Comparison of ENCODE assay signal across 17 cellular contexts in the genomic region with DNA sequence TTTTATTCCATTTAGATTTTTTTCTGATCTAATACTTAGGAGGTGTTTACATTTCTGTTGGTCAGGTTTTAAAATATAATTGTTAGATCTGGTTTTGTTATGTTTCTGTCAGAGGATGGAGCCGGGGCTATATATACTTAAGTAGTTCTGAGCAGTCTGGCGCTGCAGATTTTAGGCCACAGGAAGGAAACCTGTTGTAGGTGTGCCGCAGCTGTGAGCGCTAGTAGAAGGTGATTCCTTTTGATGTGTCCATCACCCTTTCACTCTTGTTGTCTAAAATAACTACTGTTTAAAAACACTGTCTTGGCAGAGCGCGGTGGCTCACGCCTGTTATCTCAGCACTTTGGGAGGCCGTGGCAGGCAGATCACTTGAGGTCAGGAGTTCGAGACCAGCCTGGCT. TPM values are rescaled to one million over a fixed set of nuclear protein-coding genes. Genes with fewer than 3 reads are reported as not detected.
DNase-seq lines count a peak whose midpoint lies in the region; ATAC-seq, FAIRE-seq and TF ChIP-seq lines count a peak whose summit lies in the region.
"Had no signal": no experiment of that assay in that cellular context is flagged by ENCODE, and none has a peak within 500 bp of the region (broad histone marks: within the 10 kb centered on the region; RNA-seq: fewer than 3 reads in every experiment).

No MANE protein-coding gene starts in this region.

- no peak overlapping the region for H2BK120ac ChIP-seq in H9 (ENCODE audit: low read depth, low read length, poor library complexity, severe bottlenecking)

- no peak overlapping the region for H3K14ac ChIP-seq in H9 (ENCODE audit: insufficient read depth, low read length)

- H3K9me3 ChIP-seq in H9 (ENCODE audit: control insufficient read depth, low read depth, low read length), result no peaks in the 10 kb centered on the region
- H3K9me3 ChIP-seq: BLaER1 had no signal

- no peaks in the 10 kb centered on the region for H3K4me1 ChIP-seq in H9 (ENCODE audit: insufficient read depth, low read length)

- no peak overlapping the region for H2BK12ac ChIP-seq in H9 (ENCODE audit: insufficient read length, low read depth, low read length)

- POLR2A ChIA-PET in activated CD4-positive, alpha-beta memory T cell treated with anti-CD3 and anti-CD28 coated beads for 36 hours (lab: Charles Lee), result no interaction called here

- H3K36me3 Mint-ChIP-seq in activated T-cell treated with anti-CD3 and anti-CD28 coated beads, Interleukin-2, amount 50 U/mL, for 24 hours (ENCODE audit: low read depth), result peaks cover 40% of the 10 kb centered on the region
- H3K36me3 Mint-ChIP-seq in H9 (ENCODE audit: insufficient read depth in 1 of 3, low read depth in 3 of 3), result peaks cover 19 to 23% (median 22%) of the 10 kb centered on the region in 3 experiments
- H3K36me3 Mint-ChIP-seq in activated T-helper 17 cell treated with anti-CD3 and anti-CD28 coated beads, Interleukin-2, amount 50 U/mL, for 72 hours (ENCODE audit: low read depth), result peaks cover 34% of the 10 kb centered on the region
- H3K36me3 Mint-ChIP-seq in natural killer cell treated with Interleukin-12 subunit alpha and Interleukin-12 subunit beta and Interleukin-15 and Interleukin-18, amount 100 ng/mL, for 72 hours, result peaks cover 4% of the 10 kb centered on the region
- H3K36me3 Mint-ChIP-seq in activated CD4-positive, alpha-beta memory T cell treated with anti-CD3 and anti-CD28 coated beads for 36 hours, result peaks cover 15% of the 10 kb centered on the region

- no peak overlapping the region for H4K8ac ChIP-seq in H9 (replicated peaks; ENCODE audit: insufficient read length, low read depth, low read length)

- no peak overlapping the region for H3K4me3 Mint-ChIP-seq in activated T-cell treated with anti-CD3 and anti-CD28 coated beads, Interleukin-2, amount 50 U/mL, for 24 hours
- no peak overlapping the region for H3K4me3 Mint-ChIP-seq in H9
- H3K4me3 Mint-ChIP-seq in activated T-helper 17 cell treated with anti-CD3 and anti-CD28 coated beads, Interleukin-2, amount 50 U/mL, for 72 hours, result no peak overlapping the region
- H3K4me3 Mint-ChIP-seq in natural killer cell treated with Interleukin-12 subunit alpha and Interleukin-12 subunit beta and Interleukin-15 and Interleukin-18, amount 100 ng/mL, for 72 hours, result peak overlapping the region; percentile 7
- H3K4me3 Mint-ChIP-seq in activated CD4-positive, alpha-beta memory T cell treated with anti-CD3 and anti-CD28 coated beads for 36 hours, result no peak overlapping the region

- no peak for FAIRE-seq in frontal cortex (lab: Jason Lieb, UNC)
- FAIRE-seq: RCC 7860 had no signal

- H2AK5ac ChIP-seq in H9 (ENCODE audit: insufficient read length, low read length), result no peak overlapping the region

- WGBS in H9 (ENCODE audit: extremely low coverage, insufficient read length, low lambda C conversion rate), result no CpG with 5 or more reads among the region's 9 CpGs

- H3K79me1 ChIP-seq in H9 (ENCODE audit: insufficient read depth, low read depth, low read length, poor library complexity, severe bottlenecking), result peaks cover 6% of the 10 kb centered on the region

- no peak overlapping the region for H2AFZ ChIP-seq in H9 (ENCODE audit: low read length)

- no peak for ATAC-seq in activated T-helper 17 cell treated with anti-CD3 and anti-CD28 coated beads, Interleukin-2, amount 50 U/mL, for 72 hours (replicated peaks)
- ATAC-seq in natural killer cell treated with Interleukin-12 subunit alpha and Interleukin-12 subunit beta and Interleukin-15 and Interleukin-18, amount 100 ng/mL, for 72 hours, result peak in 1 of 2 donors; percentile 20
- no peak for ATAC-seq in GM18519 (IDR thresholded peaks at IDR 0.05; ENCODE audit: low FRiP score, unreplicated experiment)

- H3K27me3 ChIP-seq in H9 (ENCODE audit: insufficient read depth, low read length), result no peaks in the 10 kb centered on the region
- H3K27me3 ChIP-seq: BLaER1 had no signal

- no peaks in the 10 kb centered on the region for H3K23me2 ChIP-seq in H9 (ENCODE audit: insufficient read length, low read depth, low read length, poor library complexity, severe bottlenecking)

- CTCF ChIA-PET in activated CD4-positive, alpha-beta memory T cell treated with anti-CD3 and anti-CD28 coated beads for 36 hours (lab: Charles Lee), result no interaction called here

- H2BK5ac ChIP-seq in H9 (ENCODE audit: insufficient read length, low read length), result no peak overlapping the region

- H3T11ph ChIP-seq in H9 (ENCODE audit: low read length), result no peak overlapping the region

- no peak overlapping the region for H2BK20ac ChIP-seq in H9 (ENCODE audit: low read depth, low read length, poor library complexity, severe bottlenecking)

- H3K23ac ChIP-seq in H9 (ENCODE audit: insufficient read length, low read depth, low read length), result no peak overlapping the region

- peaks cover 33% of the 10 kb centered on the region for H3K4me1 Mint-ChIP-seq in activated T-cell treated with anti-CD3 and anti-CD28 coated beads, Interleukin-2, amount 50 U/mL, for 24 hours (ENCODE audit: low read depth)
- no peaks in the 10 kb centered on the region for H3K4me1 Mint-ChIP-seq in H9
- H3K4me1 Mint-ChIP-seq in activated T-helper 17 cell treated with anti-CD3 and anti-CD28 coated beads, Interleukin-2, amount 50 U/mL, for 72 hours, result peaks cover 13% of the 10 kb centered on the region
- H3K4me1 Mint-ChIP-seq in natural killer cell treated with Interleukin-12 subunit alpha and Interleukin-12 subunit beta and Interleukin-15 and Interleukin-18, amount 100 ng/mL, for 72 hours (ENCODE audit: low read depth in 2 of 2), result peaks cover 38 to 40% of the 10 kb centered on the region in 2 donors
- H3K4me1 Mint-ChIP-seq in activated CD4-positive, alpha-beta memory T cell treated with anti-CD3 and anti-CD28 coated beads for 36 hours (ENCODE audit: low read depth), result peaks cover 21% of the 10 kb centered on the region

- TF ChIP-seq CTCF in H9 (conservative IDR thresholded peaks at IDR 0.05), result no peak

- no peak overlapping the region for H3K27ac ChIP-seq in H9 (ENCODE audit: insufficient read length, low read depth, low read length)
- H3K27ac ChIP-seq: BLaER1 had no signal

- no peak overlapping the region for H3K4me2 ChIP-seq in H9 (ENCODE audit: insufficient read depth, insufficient read length, low read length)
- H3K4me2 ChIP-seq: BLaER1 had no signal

- no peak overlapping the region for H4K91ac ChIP-seq in H9 (ENCODE audit: insufficient read length, low read depth, low read length)

- intact Hi-C loops in activated CD4-positive, alpha-beta memory T cell treated with anti-CD3 and anti-CD28 coated beads for 36 hours (cut with micrococcal nuclease), result no loop called here

- no peak overlapping the region for H3K9ac ChIP-seq in H9 (ENCODE audit: extremely low read depth, insufficient read length, low read length)
- H3K9ac ChIP-seq: BLaER1 had no signal

- H4K20me1 ChIP-seq in H9 (ENCODE audit: control insufficient read depth, insufficient read depth, insufficient read length), result no peaks in the 10 kb centered on the region

- no peak overlapping the region for H3K4ac ChIP-seq in H9 (ENCODE audit: low read depth, low read length)

- no peak overlapping the region for H4K5ac ChIP-seq in H9 (ENCODE audit: insufficient read length, low read depth, low read length)

- no peak overlapping the region for H2BK15ac ChIP-seq in H9 (ENCODE audit: low read depth, low read length)

- no peak overlapping the region for H3K18ac ChIP-seq in H9 (ENCODE audit: insufficient read length, low read depth, low read length)

- H3K9me3 Mint-ChIP-seq in activated T-cell treated with anti-CD3 and anti-CD28 coated beads, Interleukin-2, amount 50 U/mL, for 24 hours, result no peaks in the 10 kb centered on the region
- H3K9me3 Mint-ChIP-seq in H9, result peaks cover 9% of the 10 kb centered on the region in 2 experiments
- H3K9me3 Mint-ChIP-seq in activated T-helper 17 cell treated with anti-CD3 and anti-CD28 coated beads, Interleukin-2, amount 50 U/mL, for 72 hours, result no peaks in the 10 kb centered on the region
- H3K9me3 Mint-ChIP-seq in natural killer cell treated with Interleukin-12 subunit alpha and Interleukin-12 subunit beta and Interleukin-15 and Interleukin-18, amount 100 ng/mL, for 72 hours, result no peaks in the 10 kb centered on the region
- H3K9me3 Mint-ChIP-seq in activated CD4-positive, alpha-beta memory T cell treated with anti-CD3 and anti-CD28 coated beads for 36 hours, result no peaks in the 10 kb centered on the region

- no peak overlapping the region for H3K56ac ChIP-seq in H9 (ENCODE audit: insufficient read length, low read depth, low read length)

- peak overlapping the region; percentile 20 for H3K27ac Mint-ChIP-seq in activated T-cell treated with anti-CD3 and anti-CD28 coated beads, Interleukin-2, amount 50 U/mL, for 24 hours
- peak overlapping the region in 2 of 3 experiments; percentile 19 to 55; a peak in 3 of 7 replicates for H3K27ac Mint-ChIP-seq in H9
- peak overlapping the region; percentile 31 for H3K27ac Mint-ChIP-seq in activated T-helper 17 cell treated with anti-CD3 and anti-CD28 coated beads, Interleukin-2, amount 50 U/mL, for 72 hours
- H3K27ac Mint-ChIP-seq in natural killer cell treated with Interleukin-12 subunit alpha and Interleukin-12 subunit beta and Interleukin-15 and Interleukin-18, amount 100 ng/mL, for 72 hours, result peak overlapping the region; percentile 42 to 63
- H3K27ac Mint-ChIP-seq in activated CD4-positive, alpha-beta memory T cell treated with anti-CD3 and anti-CD28 coated beads for 36 hours, result no peak overlapping the region

- H3K27me3 Mint-ChIP-seq in activated T-cell treated with anti-CD3 and anti-CD28 coated beads, Interleukin-2, amount 50 U/mL, for 24 hours, result no peaks in the 10 kb centered on the region
- H3K27me3 Mint-ChIP-seq in H9 (ENCODE audit: low read depth), result no peaks in the 10 kb centered on the region; the same call in 1 of the 2 replicates
- no peaks in the 10 kb centered on the region for H3K27me3 Mint-ChIP-seq in activated T-helper 17 cell treated with anti-CD3 and anti-CD28 coated beads, Interleukin-2, amount 50 U/mL, for 72 hours
- H3K27me3 Mint-ChIP-seq in natural killer cell treated with Interleukin-12 subunit alpha and Interleukin-12 subunit beta and Interleukin-15 and Interleukin-18, amount 100 ng/mL, for 72 hours, result no peaks in the 10 kb centered on the region
- no peaks in the 10 kb centered on the region for H3K27me3 Mint-ChIP-seq in activated CD4-positive, alpha-beta memory T cell treated with anti-CD3 and anti-CD28 coated beads for 36 hours

- H3K79me2 ChIP-seq in H9 (ENCODE audit: insufficient read depth, low read length), result no peaks in the 10 kb centered on the region

- DNase-seq in activated T-cell treated with anti-CD3 and anti-CD28 coated beads, Interleukin-2, amount 50 U/mL, for 24 hours, result no peak
- DNase-seq in activated T-cell treated with anti-CD3 and anti-CD28 coated beads, Interleukin-2, amount 50 U/mL, for 48 hours, result no peak
- DNase-seq in H9 (no peak), frontal cortex (ENCODE audit: low spot score in 2 of 2) (no peak)
- DNase-seq in natural killer cell treated with Interleukin-12 subunit alpha and Interleukin-12 subunit beta and Interleukin-15 and Interleukin-18, amount 100 ng/mL, for 72 hours (ENCODE audit: low spot score), result no peak
- DNase-seq in activated CD4-positive, alpha-beta memory T cell treated with anti-CD3 and anti-CD28 coated beads for 36 hours, result no peak
- DNase-seq: 8988T, DMS53, H7, Kasumi-1, NCI-H1417 treated with DMSO at 0.1 percent for 48 hours, NCI-H2029, NCI-H510A treated with DMSO at 0.1 percent for 48 hours had no signal

RNA-seq across cellular contexts. Expression of gene ZBTB34, which starts 17.0 kb away (rescaled TPM):
- total RNA-seq in H9 (2021) (15.6 and 15.8 TPM in 2 replicates), frontal cortex (73.8 TPM)
- 1 to 10 TPM; 5.0 to 7.8 TPM for total RNA-seq in activated T-helper 17 cell treated with anti-CD3 and anti-CD28 coated beads, Interleukin-2, amount 50 U/mL, for 72 hours
- total RNA-seq in natural killer cell treated with Interleukin-12 subunit alpha and Interleukin-12 subunit beta and Interleukin-15 and Interleukin-18, amount 100 ng/mL, for 72 hours, result 10 to 100 TPM in 1 of 2 donors, 1 to 10 TPM in 1; 7.6 to 11.9 TPM
- total RNA-seq in activated CD4-positive, alpha-beta memory T cell treated with anti-CD3 and anti-CD28 coated beads for 36 hours, result 1 to 10 TPM; 4.0 to 4.5 TPM

RNA-seq across cellular contexts. Expression of gene RALGPS1, which starts 37.2 kb away (rescaled TPM):
- total RNA-seq in H9 (2021) (17.8 and 18.6 TPM in 2 replicates), frontal cortex (53.8 TPM)
- total RNA-seq in activated T-helper 17 cell treated with anti-CD3 and anti-CD28 coated beads, Interleukin-2, amount 50 U/mL, for 72 hours, result 1 to 10 TPM; 2.3 to 3.4 TPM
- 1 to 10 TPM; 4.4 to 7.0 TPM for total RNA-seq in natural killer cell treated with Interleukin-12 subunit alpha and Interleukin-12 subunit beta and Interleukin-15 and Interleukin-18, amount 100 ng/mL, for 72 hours
- 1 to 10 TPM; 2.1 to 3.1 TPM for total RNA-seq in activated CD4-positive, alpha-beta memory T cell treated with anti-CD3 and anti-CD28 coated beads for 36 hours
